ENCODE assay signal across 1 cellular context in the genomic region with DNA sequence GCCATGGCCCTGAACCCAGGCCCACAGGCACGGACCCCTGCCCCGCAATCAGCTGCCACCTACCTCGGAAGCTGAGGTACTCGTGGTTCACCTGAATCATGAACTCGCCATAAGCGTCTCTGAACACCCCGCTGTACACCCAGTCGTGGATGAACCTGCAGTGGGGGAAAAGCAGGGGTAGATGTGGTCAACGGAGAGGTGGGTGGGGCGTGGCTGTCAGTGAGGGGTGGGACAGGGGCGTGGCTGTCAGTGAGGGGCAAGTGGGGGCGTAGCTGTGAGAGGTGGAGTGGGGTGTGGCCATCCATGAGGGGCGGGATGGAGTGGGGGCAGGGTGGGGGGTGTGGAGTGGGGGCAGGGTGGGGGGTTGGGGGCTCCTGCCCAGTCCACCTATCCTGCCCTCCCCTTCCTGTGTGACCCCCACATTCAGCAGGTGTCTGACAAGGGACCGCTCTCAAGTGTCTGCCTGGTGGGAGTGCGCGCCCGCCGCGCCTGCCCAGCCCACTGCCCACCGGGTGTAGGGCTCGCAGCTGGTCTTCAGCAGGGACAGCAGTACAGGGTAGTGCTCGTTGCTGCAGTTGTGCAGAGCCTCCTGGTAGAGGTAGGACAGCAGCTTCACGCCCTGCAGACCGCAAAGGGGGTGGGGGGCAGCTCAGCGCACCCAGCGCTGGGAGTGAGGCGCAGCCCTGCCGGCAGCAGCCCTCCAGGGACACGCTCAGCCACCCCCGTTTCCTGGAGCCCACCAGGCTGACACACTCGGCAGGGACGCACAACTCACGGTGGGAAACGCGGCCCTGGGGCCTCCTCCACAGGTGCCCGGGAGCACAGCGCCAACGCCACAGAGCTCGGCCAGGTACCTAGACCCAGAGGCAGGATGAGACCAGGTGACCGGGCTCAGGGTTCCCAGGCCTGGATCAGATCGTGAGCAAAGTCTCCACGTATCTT.
TF ChIP-seq lines count a peak whose summit lies in the region.

No MANE protein-coding gene starts in this region.

TF ChIP-seq in K562, 482 proteins besides CTCF, POLR2A, EP300 and RAD21:
- 0 out of 2 replicates have a peak, but pooled peaks have one; percentile 1 for TF ChIP-seq POLR2G (IDR thresholded peaks at IDR 0.05; ENCODE audit: low read depth, low read length)
- TF ChIP-seq CTBP1 (IDR thresholded peaks at IDR 0.05; ENCODE audit: borderline replicate concordance), result no peak
- TF ChIP-seq, protein P1, sequence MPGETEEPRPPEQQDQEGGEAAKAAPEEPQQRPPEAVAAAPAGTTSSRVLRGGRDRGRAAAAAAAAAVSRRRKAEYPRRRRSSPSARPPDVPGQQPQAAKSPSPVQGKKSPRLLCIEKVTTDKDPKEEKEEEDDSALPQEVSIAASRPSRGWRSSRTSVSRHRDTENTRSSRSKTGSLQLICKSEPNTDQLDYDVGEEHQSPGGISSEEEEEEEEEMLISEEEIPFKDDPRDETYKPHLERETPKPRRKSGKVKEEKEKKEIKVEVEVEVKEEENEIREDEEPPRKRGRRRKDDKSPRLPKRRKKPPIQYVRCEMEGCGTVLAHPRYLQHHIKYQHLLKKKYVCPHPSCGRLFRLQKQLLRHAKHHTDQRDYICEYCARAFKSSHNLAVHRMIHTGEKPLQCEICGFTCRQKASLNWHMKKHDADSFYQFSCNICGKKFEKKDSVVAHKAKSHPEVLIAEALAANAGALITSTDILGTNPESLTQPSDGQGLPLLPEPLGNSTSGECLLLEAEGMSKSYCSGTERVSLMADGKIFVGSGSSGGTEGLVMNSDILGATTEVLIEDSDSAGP (CRISPR knock-in tag; IDR thresholded peaks at IDR 0.05), result no peak
- TF ChIP-seq, protein P2, sequence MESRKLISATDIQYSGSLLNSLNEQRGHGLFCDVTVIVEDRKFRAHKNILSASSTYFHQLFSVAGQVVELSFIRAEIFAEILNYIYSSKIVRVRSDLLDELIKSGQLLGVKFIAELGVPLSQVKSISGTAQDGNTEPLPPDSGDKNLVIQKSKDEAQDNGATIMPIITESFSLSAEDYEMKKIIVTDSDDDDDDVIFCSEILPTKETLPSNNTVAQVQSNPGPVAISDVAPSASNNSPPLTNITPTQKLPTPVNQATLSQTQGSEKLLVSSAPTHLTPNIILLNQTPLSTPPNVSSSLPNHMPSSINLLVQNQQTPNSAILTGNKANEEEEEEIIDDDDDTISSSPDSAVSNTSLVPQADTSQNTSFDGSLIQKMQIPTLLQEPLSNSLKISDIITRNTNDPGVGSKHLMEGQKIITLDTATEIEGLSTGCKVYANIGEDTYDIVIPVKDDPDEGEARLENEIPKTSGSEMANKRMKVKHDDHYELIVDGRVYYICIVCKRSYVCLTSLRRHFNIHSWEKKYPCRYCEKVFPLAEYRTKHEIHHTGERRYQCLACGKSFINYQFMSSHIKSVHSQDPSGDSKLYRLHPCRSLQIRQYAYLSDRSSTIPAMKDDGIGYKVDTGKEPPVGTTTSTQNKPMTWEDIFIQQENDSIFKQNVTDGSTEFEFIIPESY (CRISPR knock-in tag; IDR thresholded peaks at IDR 0.05), result peak; percentile 19; the same call in 1 of the 2 replicates
- TF ChIP-seq CBFB (CRISPR knock-in tag; IDR thresholded peaks at IDR 0.05), result no peak
- no peak for TF ChIP-seq KHSRP (IDR thresholded peaks at IDR 0.05)
TF ChIP-seq in K562: peak in this region for 2.
